Comparison of ENCODE assay signal across 8 cellular contexts in the genomic region with DNA sequence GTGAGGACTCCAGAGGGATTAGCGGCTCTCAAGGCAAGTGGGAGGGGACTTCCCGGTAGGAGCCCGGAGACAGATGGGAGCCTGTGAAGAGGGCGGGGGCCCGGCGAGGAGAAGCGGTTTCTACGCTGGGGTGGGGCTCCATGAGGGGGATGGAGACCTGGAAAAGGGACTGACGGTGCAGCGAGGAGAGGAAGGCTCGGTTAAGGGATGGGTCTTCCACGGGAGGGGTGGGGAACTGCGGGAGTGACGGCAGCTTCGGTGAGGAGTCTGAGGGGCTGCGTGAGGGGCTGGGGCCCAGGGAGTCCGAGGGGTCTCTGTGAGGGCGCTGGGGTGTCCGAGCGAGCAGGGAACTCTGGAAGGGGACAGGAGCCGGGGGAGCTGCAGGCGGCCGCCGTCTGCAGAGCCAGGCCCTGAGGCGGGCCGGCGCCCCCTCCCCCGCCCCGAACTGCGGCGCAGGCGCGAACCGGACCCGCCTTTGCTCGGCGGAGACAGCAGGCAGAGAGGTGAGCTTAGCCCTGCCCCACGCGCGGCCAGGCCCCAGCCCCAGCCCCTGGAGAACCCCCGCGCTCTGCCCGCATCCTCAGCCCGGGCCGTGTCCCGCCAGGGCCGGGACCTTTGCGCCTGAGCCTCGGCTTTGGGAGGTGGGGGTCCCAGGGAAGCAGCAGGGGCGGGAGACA. TPM values are rescaled to one million over a fixed set of nuclear protein-coding genes. Genes with fewer than 3 reads are reported as not detected.
DNase-seq lines count a peak whose midpoint lies in the region; ATAC-seq, FAIRE-seq and TF ChIP-seq lines count a peak whose summit lies in the region.

A gene with protein sequence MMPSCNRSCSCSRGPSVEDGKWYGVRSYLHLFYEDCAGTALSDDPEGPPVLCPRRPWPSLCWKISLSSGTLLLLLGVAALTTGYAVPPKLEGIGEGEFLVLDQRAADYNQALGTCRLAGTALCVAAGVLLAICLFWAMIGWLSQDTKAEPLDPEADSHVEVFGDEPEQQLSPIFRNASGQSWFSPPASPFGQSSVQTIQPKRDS (plus strand): TSS at position 472 of the 677 bp plus-strand sequence. CDS start 2,533 bp downstream, outside the sequence.

- no peak for TF ChIP-seq CTCF in bronchial epithelial cell (IDR thresholded peaks at IDR 0.05; ENCODE audit: insufficient read depth, low read length, severe bottlenecking)

- peak; percentile 51 for TF ChIP-seq POLR2A in GM15510 (IDR thresholded peaks at IDR 0.05; ENCODE audit: borderline replicate concordance, extremely low read depth, insufficient read length)

- peak; percentile 56 for DNase-seq in ACHN
- DNase-seq in HT-29 (ENCODE audit: low spot score) = no peak
- DNase-seq in RPMI7951 (ENCODE audit: low read depth) = peak; percentile 83
- no peak for DNase-seq in bronchial epithelial cell (ENCODE audit: low read depth)
- DNase-seq in iPS-NIHi11 (ENCODE audit: low spot score) = peak; percentile 87
- DNase-seq in sciatic nerve (ENCODE audit: low spot score) = peak; percentile 82
- DNase-seq in AML-193 (lab: John Stamatoyannopoulos, UW) = no peak

- intact Hi-C loops in sciatic nerve (cut with DNase I) = no loop called here

- no peaks in the 10 kb centered on the region for H3K36me3 ChIP-seq in bronchial epithelial cell (ENCODE audit: control insufficient read depth, insufficient read depth, low read length)

- no peaks in the 10 kb centered on the region for H3K27me3 ChIP-seq in bronchial epithelial cell (ENCODE audit: control insufficient read depth, insufficient read depth, low read length)

- in situ Hi-C loops in ACHN (cut with HindIII; ENCODE audit: low pct_ligation_motif_present, low pct_unique_long_range_greater_than_20kb, low sequenced_read_pairs) = no loop called here

- FAIRE-seq in bronchial epithelial cell (lab: Jason Lieb, UNC) = no peak

- peak within 1 kb of the TSS; percentile 81 for H3K4me3 ChIP-seq in bronchial epithelial cell (ENCODE audit: low read depth, low read length)

- ATAC-seq in sciatic nerve = peak; percentile 73

RNA-seq across cellular contexts. Expression of the gene that starts here (rescaled TPM):
- total RNA-seq in HT-29 (2014; rRNA removed; shearing (Covaris generic)) = 12.0 and 15.5 TPM in 2 replicates
- total RNA-seq in RPMI7951 (2014; rRNA removed; shearing (Covaris generic)) = 92.3 and 111 TPM in 2 replicates
- total RNA-seq in bronchial epithelial cell (2.1 and 4.4 TPM in 2 replicates), sciatic nerve (39.6 TPM)

Comparison
In these comparisons a context has a peak if more than half of its experiments do, and no peak if none do; other contexts are left out.
1. DNase-seq: peak in ACHN (single experiment), RPMI7951 (single experiment), iPS-NIHi11 (single experiment) and sciatic nerve (single experiment); none in HT-29 (single experiment), bronchial epithelial cell (single experiment) and AML-193 (0 of 2).